ENCODE assay signal across 24 cellular contexts in genomic region chr17:67620088-67620487, GRCh38.
"Had no signal": no experiment of that assay in that cellular context is flagged by ENCODE, and none has a peak within 500 bp of the region (broad histone marks: within the 10 kb centered on the region; RNA-seq: fewer than 3 reads in every experiment).

No MANE protein-coding gene starts in this region.

- H3K36me3 Mint-ChIP-seq: activated CD4-positive, alpha-beta memory T cell treated with anti-CD3 and anti-CD28 coated beads for 36 hours; mesothelial cell of epicardium; natural killer cell had no signal

- H3K4me3 Mint-ChIP-seq: activated CD4-positive, alpha-beta memory T cell treated with anti-CD3 and anti-CD28 coated beads for 36 hours; central memory CD8-positive, alpha-beta T cell; mesothelial cell of epicardium; natural killer cell had no signal

- DNase-seq: activated CD4-positive, alpha-beta memory T cell treated with anti-CD3 and anti-CD28 coated beads for 36 hours; activated CD4-positive, alpha-beta T cell treated with anti-CD3 and anti-CD28 coated beads for 48 hours; activated naive CD4-positive, alpha-beta T cell treated with Interleukin-2 at 50 U/mL for 16 hours; activated T-cell treated with anti-CD3 and anti-CD28 coated beads, Interleukin-2, amount 50 U/mL, for 1 hour; anterior cingulate cortex; body of pancreas; effector memory CD4-positive, alpha-beta T cell; gastrocnemius medialis; hypothalamus; left ventricle myocardium superior; mammary epithelial cell; natural killer cell; sigmoid colon; stimulated activated CD4-positive, alpha-beta T cell treated with anti-CD3 and anti-CD28 coated beads, Interleukin-2, amount 100 ng/mL, for 48 hours; stimulated activated CD8-positive, alpha-beta memory T cell treated with anti-CD3 and anti-CD28 coated beads, Interleukin-4, amount 100 ng/mL, for 48 hours; stimulated activated naive CD4-positive, alpha-beta T cell; T1000; testis; trophoblast cell; uterus had no signal

- H3K27me3 Mint-ChIP-seq: activated CD4-positive, alpha-beta memory T cell treated with anti-CD3 and anti-CD28 coated beads for 36 hours; central memory CD8-positive, alpha-beta T cell had no signal

- H3K27ac Mint-ChIP-seq: activated CD4-positive, alpha-beta memory T cell treated with anti-CD3 and anti-CD28 coated beads for 36 hours; mesothelial cell of epicardium had no signal

- H3K36me3 ChIP-seq: gastrocnemius medialis, sigmoid colon, uterus had no signal

- H3K9me3 ChIP-seq: body of pancreas, esophagus muscularis mucosa, gastrocnemius medialis, sigmoid colon, testis, uterus had no signal

- H3K4me1 ChIP-seq: esophagus muscularis mucosa, gastrocnemius medialis, sigmoid colon, uterus had no signal

- H3K4me3 ChIP-seq: body of pancreas, esophagus muscularis mucosa, gastrocnemius medialis, sigmoid colon, smooth muscle cell, testis, uterus had no signal

- H3K9me3 Mint-ChIP-seq: activated CD4-positive, alpha-beta memory T cell treated with anti-CD3 and anti-CD28 coated beads for 36 hours; central memory CD8-positive, alpha-beta T cell; mesothelial cell of epicardium; natural killer cell had no signal

- ATAC-seq: body of pancreas, gastrocnemius medialis, left ventricle myocardium superior had no signal

- H3K27ac ChIP-seq: body of pancreas, esophagus muscularis mucosa, gastrocnemius medialis, sigmoid colon, testis, uterus had no signal

- H3K27me3 ChIP-seq: body of pancreas, esophagus muscularis mucosa, gastrocnemius medialis, sigmoid colon, testis, uterus had no signal
